ENCODE assay signal across 16 cellular contexts in genomic region chr6:165717732-165718465, GRCh38. TPM values are rescaled to one million over a fixed set of nuclear protein-coding genes. Genes with fewer than 3 reads are reported as not detected.
A peak's percentile ranks its signal among the peaks of the same experiment; 100 is the strongest.
DNase-seq lines count a peak whose midpoint lies in the region; FAIRE-seq lines count a peak whose summit lies in the region.
"Had no signal": no experiment of that assay in that cellular context is flagged by ENCODE, and none has a peak within 500 bp of the region (broad histone marks: within the 10 kb centered on the region; RNA-seq: fewer than 3 reads in every experiment).

No MANE protein-coding gene starts in this region.

- intact Hi-C loops in cardiac septum (cut with DNase I) = no loop called here

- FAIRE-seq in urothelium cell line (lab: Jason Lieb, UNC) = no peak

- DNase-seq in HT-29 (ENCODE audit: low spot score) (peak; percentile 6), amniotic epithelial cell (ENCODE audit: low read depth) (peak; percentile 92), hepatic stellate cell (ENCODE audit: low spot score) (peak; percentile 50), urothelium cell line (ENCODE audit: low spot score) (peak; percentile 48), cardiac septum (ENCODE audit: low spot score) (no peak)
- no peak for DNase-seq in activated CD4-positive, CD25-positive, alpha-beta regulatory T cell treated with anti-CD3 and anti-CD28 coated beads, Interleukin-2, amount 50 U/mL, for 72 hours
- no peak for DNase-seq in activated naive CD4-positive, alpha-beta T cell treated with anti-CD3 and anti-CD28 coated beads, Interleukin-2, amount 50 U/mL, for 16 hours
- DNase-seq: BE2C; caudate nucleus; foreskin melanocyte; GOT3; NCI-H1092 treated with DMSO at 0.1 percent for 48 hours; NCI-H69; ovary; Peyer's patch; stimulated activated CD4-positive, alpha-beta T cell treated with anti-CD3 and anti-CD28 coated beads, Interleukin-2, amount 100 ng/mL, for 48 hours had no signal

RNA-seq across cellular contexts. Expression of gene PDE10A, which starts 54.9 kb away (rescaled TPM):
- 16.0 and 16.9 TPM in 2 replicates for total RNA-seq in HT-29 (2014; rRNA removed; shearing (Covaris generic))
- 25.1 TPM for total RNA-seq in cardiac septum

Comparison
In these comparisons a context has a peak if more than half of its experiments do, and no peak if none do; other contexts are left out.
1. DNase-seq: peak in HT-29 (single experiment), amniotic epithelial cell (single experiment), hepatic stellate cell (single experiment) and urothelium cell line (single experiment); none in activated CD4-positive, CD25-positive, alpha-beta regulatory T cell treated with anti-CD3 and anti-CD28 coated beads, Interleukin-2, amount 50 U/mL, for 72 hours (single experiment), activated naive CD4-positive, alpha-beta T cell treated with anti-CD3 and anti-CD28 coated beads, Interleukin-2, amount 50 U/mL, for 16 hours (single experiment) and cardiac septum (single experiment).